Comparison of ENCODE assay signal across 1 cellular context in the genomic region with DNA sequence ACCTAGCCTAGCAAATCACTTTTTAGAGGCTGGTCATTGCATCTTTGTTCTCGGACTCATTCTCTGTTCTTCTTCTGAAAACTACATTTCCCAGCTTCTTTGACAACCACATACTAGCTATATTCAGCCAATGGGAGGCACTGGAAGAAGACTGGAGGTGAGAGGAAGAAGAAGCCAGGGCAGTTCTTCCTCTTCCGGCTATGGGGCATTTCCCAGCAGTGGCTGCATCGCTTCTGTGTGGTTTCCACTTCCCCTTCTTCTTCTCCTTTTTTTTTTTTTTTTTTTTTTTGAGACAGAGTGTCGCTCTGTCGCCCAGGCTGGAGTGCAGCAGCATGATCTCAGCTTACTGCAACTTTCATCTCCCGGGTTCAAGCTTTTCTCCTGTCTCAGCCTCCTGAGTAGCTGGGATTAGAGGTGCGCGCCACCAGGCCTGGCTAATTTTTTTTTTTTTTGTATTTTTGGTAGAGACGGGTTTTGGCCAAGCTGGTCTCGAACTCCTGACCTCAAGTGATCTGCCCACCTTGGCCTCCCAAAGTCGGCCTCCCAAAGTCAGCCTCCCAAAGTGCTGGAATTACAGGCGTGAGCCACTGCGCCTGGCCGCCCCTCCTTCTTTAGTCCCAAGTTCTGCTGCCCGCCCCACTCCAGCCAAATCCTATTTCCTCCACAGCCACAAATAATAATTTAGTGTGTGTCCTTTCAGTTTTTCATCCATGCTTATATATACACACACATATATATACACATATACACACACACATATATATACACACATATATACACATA.
A peak's percentile ranks its signal among the peaks of the same experiment; 100 is the strongest.
TF ChIP-seq lines count a peak whose summit lies in the region.

No MANE protein-coding gene starts in this region.

TF ChIP-seq in K562, 482 proteins besides CTCF, POLR2A, EP300 and RAD21:
- TF ChIP-seq PPARD (CRISPR knock-in tag; IDR thresholded peaks at IDR 0.05) (no peak), ZNF764 (CRISPR knock-in tag; IDR thresholded peaks at IDR 0.05; ENCODE audit: low read depth) (no peak), TOE1 (IDR thresholded peaks at IDR 0.05; ENCODE audit: borderline replicate concordance) (no peak), TOE1 (CRISPR knock-in tag; IDR thresholded peaks at IDR 0.05; ENCODE audit: borderline replicate concordance, low read depth) (no peak), ZNF384 (IDR thresholded peaks at IDR 0.05; ENCODE audit: low read depth, low read length) (0 out of 2 replicates have a peak, but pooled peaks have one; percentile 21), ZNF133 (CRISPR knock-in tag; IDR thresholded peaks at IDR 0.05) (no peak), SPI1 (IDR thresholded peaks at IDR 0.05; ENCODE audit: borderline replicate concordance, low read depth, low read length) (peak; percentile 87), ZNF316 (IDR thresholded peaks at IDR 0.05) (no peak), NFYB (IDR thresholded peaks at IDR 0.05; ENCODE audit: extremely low read depth, insufficient read length) (peak; percentile 15), SAFB2 (IDR thresholded peaks at IDR 0.05; ENCODE audit: borderline replicate concordance, low read depth, low read length, severe bottlenecking) (no peak), ETV6 (IDR thresholded peaks at IDR 0.05; ENCODE audit: borderline replicate concordance in 1 of 2, low read depth in 2 of 2, low read length in 1 of 2) (peak; percentile 63 to 69; a peak in 2 of 4 replicates), ETV6 (CRISPR knock-in tag; IDR thresholded peaks at IDR 0.05; ENCODE audit: borderline replicate concordance) (no peak), ZNF778 (CRISPR knock-in tag; IDR thresholded peaks at IDR 0.05) (no peak), MYBL2 (IDR thresholded peaks at IDR 0.05; ENCODE audit: low read depth) (no peak), MYBL2 (CRISPR knock-in tag; IDR thresholded peaks at IDR 0.05; ENCODE audit: borderline replicate concordance) (no peak)
- TF ChIP-seq, protein P1, sequence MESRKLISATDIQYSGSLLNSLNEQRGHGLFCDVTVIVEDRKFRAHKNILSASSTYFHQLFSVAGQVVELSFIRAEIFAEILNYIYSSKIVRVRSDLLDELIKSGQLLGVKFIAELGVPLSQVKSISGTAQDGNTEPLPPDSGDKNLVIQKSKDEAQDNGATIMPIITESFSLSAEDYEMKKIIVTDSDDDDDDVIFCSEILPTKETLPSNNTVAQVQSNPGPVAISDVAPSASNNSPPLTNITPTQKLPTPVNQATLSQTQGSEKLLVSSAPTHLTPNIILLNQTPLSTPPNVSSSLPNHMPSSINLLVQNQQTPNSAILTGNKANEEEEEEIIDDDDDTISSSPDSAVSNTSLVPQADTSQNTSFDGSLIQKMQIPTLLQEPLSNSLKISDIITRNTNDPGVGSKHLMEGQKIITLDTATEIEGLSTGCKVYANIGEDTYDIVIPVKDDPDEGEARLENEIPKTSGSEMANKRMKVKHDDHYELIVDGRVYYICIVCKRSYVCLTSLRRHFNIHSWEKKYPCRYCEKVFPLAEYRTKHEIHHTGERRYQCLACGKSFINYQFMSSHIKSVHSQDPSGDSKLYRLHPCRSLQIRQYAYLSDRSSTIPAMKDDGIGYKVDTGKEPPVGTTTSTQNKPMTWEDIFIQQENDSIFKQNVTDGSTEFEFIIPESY (CRISPR knock-in tag; IDR thresholded peaks at IDR 0.05), result no peak
